Comparison of ENCODE assay signal across 20 cellular contexts in the genomic region with DNA sequence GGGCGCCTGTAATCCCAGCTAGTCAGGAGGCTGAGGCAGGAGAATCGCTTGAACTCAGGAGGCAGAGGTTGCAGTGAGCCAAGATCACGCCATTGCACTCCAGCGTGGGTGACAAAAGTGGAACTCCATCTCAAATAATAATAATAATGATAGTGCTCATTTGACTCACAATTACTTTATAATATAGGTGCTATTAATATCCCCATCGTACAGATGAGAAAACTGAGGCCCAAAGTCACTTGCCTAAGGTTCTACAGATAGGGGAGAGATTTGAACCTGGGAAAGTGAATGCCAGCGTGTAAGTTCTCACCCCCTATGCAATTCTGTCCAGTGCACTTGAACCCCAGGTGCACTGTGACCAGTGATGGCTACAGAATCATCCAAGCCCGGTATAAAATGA. TPM values are rescaled to one million over a fixed set of nuclear protein-coding genes. Genes with fewer than 3 reads are reported as not detected.
DNase-seq lines count a peak whose midpoint lies in the region; ATAC-seq and TF ChIP-seq lines count a peak whose summit lies in the region.
"Had no signal": no experiment of that assay in that cellular context is flagged by ENCODE, and none has a peak within 500 bp of the region (broad histone marks: within the 10 kb centered on the region; RNA-seq: fewer than 3 reads in every experiment).

No MANE protein-coding gene starts in this region.

- H2AFZ ChIP-seq in GM23248: no peak overlapping the region
- H2AFZ ChIP-seq: PC-9 had no signal

- TF ChIP-seq POLR2A in tibial nerve (IDR thresholded peaks at IDR 0.05): no peak

- H3K4me3 Mint-ChIP-seq in activated CD4-positive, alpha-beta T cell treated with anti-CD3 and anti-CD28 coated beads for 36 hours: no peak overlapping the region
- H3K4me3 Mint-ChIP-seq in stimulated activated naive CD8-positive, alpha-beta T cell treated with anti-CD3 and anti-CD28 coated beads, Interleukin-15, amount 100 ng/mL, for 72 hours: peak overlapping the region in 1 of 2 donors; percentile 45
- H3K4me3 Mint-ChIP-seq in central memory CD8-positive, alpha-beta T cell: no peak overlapping the region

- no peak overlapping the region for H3K4me2 ChIP-seq in GM23248 (ENCODE audit: unreplicated experiment)
- H3K4me2 ChIP-seq: PC-9 had no signal

- H3K4me1 ChIP-seq in tibial nerve (peaks cover 0 to 9% (median 0%) of the 10 kb centered on the region in 4 donors), GM23248 (ENCODE audit: insufficient read depth) (no peaks in the 10 kb centered on the region)

- POLR2A ChIA-PET in activated CD4-positive, alpha-beta T cell treated with anti-CD3 and anti-CD28 coated beads for 36 hours (lab: Charles Lee): no interaction called here

- TF ChIP-seq CTCF in tibial nerve (IDR thresholded peaks at IDR 0.05): no peak

- H3K9ac ChIP-seq in GM23248: no peak overlapping the region

- H3K27me3 ChIP-seq in tibial nerve: no peaks in the 10 kb centered on the region
- no peaks in the 10 kb centered on the region for H3K27me3 ChIP-seq in GM23248 (replicated peaks; ENCODE audit: insufficient read depth)

- H3K79me2 ChIP-seq in GM23248 (ENCODE audit: insufficient read depth): no peaks in the 10 kb centered on the region

- CTCF ChIA-PET in activated CD4-positive, alpha-beta T cell treated with anti-CD3 and anti-CD28 coated beads for 36 hours (lab: Charles Lee): interaction anchor here (1.2 kb wide), 1 partner anchor 17 kb away, joined by 5 read pairs; no protein-coding TSS in a partner anchor

- no peaks in the 10 kb centered on the region for H3K9me2 ChIP-seq in GM23248 (ENCODE audit: insufficient read depth)

- TF ChIP-seq EP300 in tibial nerve (IDR thresholded peaks at IDR 0.05): no peak

- ATAC-seq in activated CD4-positive, alpha-beta T cell treated with anti-CD3 and anti-CD28 coated beads for 36 hours: no peak
- no peak for ATAC-seq in stimulated activated naive CD8-positive, alpha-beta T cell treated with anti-CD3 and anti-CD28 coated beads, Interleukin-15, amount 100 ng/mL, for 72 hours
- ATAC-seq in stimulated activated naive CD8-positive, alpha-beta T cell treated with anti-CD3 and anti-CD28 coated beads, Interleukin-15, Interleukin-2, amounts not matched to agents 100 U/mL and 50 U/mL, for 24 hours: no peak
- ATAC-seq in central memory CD8-positive, alpha-beta T cell (replicated peaks; ENCODE audit: extremely low read depth, poor library complexity, severe bottlenecking): no peak
- no peak for ATAC-seq in left ventricle myocardium superior

- peaks cover 48% of the 10 kb centered on the region for H3K4me1 Mint-ChIP-seq in activated CD4-positive, alpha-beta T cell treated with anti-CD3 and anti-CD28 coated beads for 36 hours
- H3K4me1 Mint-ChIP-seq in stimulated activated naive CD8-positive, alpha-beta T cell treated with anti-CD3 and anti-CD28 coated beads, Interleukin-15, amount 100 ng/mL, for 72 hours: peaks cover 70% of the 10 kb centered on the region
- H3K4me1 Mint-ChIP-seq in central memory CD8-positive, alpha-beta T cell: peaks cover 35% of the 10 kb centered on the region

- H3K27ac Mint-ChIP-seq in activated CD4-positive, alpha-beta T cell treated with anti-CD3 and anti-CD28 coated beads for 36 hours: peak overlapping the region; percentile 31
- H3K27ac Mint-ChIP-seq in stimulated activated naive CD8-positive, alpha-beta T cell treated with anti-CD3 and anti-CD28 coated beads, Interleukin-15, amount 100 ng/mL, for 72 hours: peak overlapping the region; percentile 61 to 76
- peak overlapping the region; percentile 19 for H3K27ac Mint-ChIP-seq in central memory CD8-positive, alpha-beta T cell (ENCODE audit: low read depth)

- H3F3A ChIP-seq in GM23248 (ENCODE audit: insufficient read depth): no peaks in the 10 kb centered on the region

- no peak overlapping the region for H3K27ac ChIP-seq in tibial nerve
- H3K27ac ChIP-seq in GM23248: no peak overlapping the region
- H3K27ac ChIP-seq: 22Rv1, PC-9, SK-N-MC had no signal

- peaks cover 44% of the 10 kb centered on the region for H3K36me3 Mint-ChIP-seq in activated CD4-positive, alpha-beta T cell treated with anti-CD3 and anti-CD28 coated beads for 36 hours (ENCODE audit: low read depth)
- peaks cover 46% of the 10 kb centered on the region for H3K36me3 Mint-ChIP-seq in central memory CD8-positive, alpha-beta T cell (ENCODE audit: insufficient read depth)

- no peaks in the 10 kb centered on the region for H3K27me3 Mint-ChIP-seq in activated CD4-positive, alpha-beta T cell treated with anti-CD3 and anti-CD28 coated beads for 36 hours
- H3K27me3 Mint-ChIP-seq in stimulated activated naive CD8-positive, alpha-beta T cell treated with anti-CD3 and anti-CD28 coated beads, Interleukin-15, amount 100 ng/mL, for 72 hours: no peaks in the 10 kb centered on the region
- no peaks in the 10 kb centered on the region for H3K27me3 Mint-ChIP-seq in central memory CD8-positive, alpha-beta T cell

- H3K9me3 ChIP-seq in tibial nerve (no peaks in the 10 kb centered on the region), GM23248 (ENCODE audit: low read depth) (no peaks in the 10 kb centered on the region)

- in situ Hi-C loops in GM23248 (cut with MboI): loop anchor here (5.0 kb wide), 1 partner anchor 208 kb away; no protein-coding TSS in a partner anchor

- H3K4me3 ChIP-seq in tibial nerve (no peak overlapping the region), GM23248 (no peak overlapping the region)
- H3K4me3 ChIP-seq: PC-9, SK-N-MC had no signal

- H4K20me1 ChIP-seq in GM23248 (ENCODE audit: insufficient read depth): no peaks in the 10 kb centered on the region

- H3K9me3 Mint-ChIP-seq in activated CD4-positive, alpha-beta T cell treated with anti-CD3 and anti-CD28 coated beads for 36 hours (ENCODE audit: low read depth): no peaks in the 10 kb centered on the region
- no peaks in the 10 kb centered on the region for H3K9me3 Mint-ChIP-seq in stimulated activated naive CD8-positive, alpha-beta T cell treated with anti-CD3 and anti-CD28 coated beads, Interleukin-15, amount 100 ng/mL, for 72 hours
- H3K9me3 Mint-ChIP-seq in central memory CD8-positive, alpha-beta T cell: no peaks in the 10 kb centered on the region

- no peak for DNase-seq in activated CD4-positive, alpha-beta T cell treated with anti-CD3 and anti-CD28 coated beads for 36 hours
- no peak for DNase-seq in activated CD4-positive, alpha-beta T cell treated with anti-CD3 and anti-CD28 coated beads, Interleukin-2, amount 50 U/mL, for 48 hours
- no peak for DNase-seq in stimulated activated naive CD8-positive, alpha-beta T cell treated with anti-CD3 and anti-CD28 coated beads, Interleukin-15, amount 100 ng/mL, for 72 hours
- no peak for DNase-seq in stimulated activated naive CD8-positive, alpha-beta T cell treated with anti-CD3 and anti-CD28 coated beads, Interleukin-15, Interleukin-2, amounts not matched to agents 100 U/mL and 50 U/mL, for 24 hours
- DNase-seq in central memory CD8-positive, alpha-beta T cell (ENCODE audit: low spot score in 2 of 2): no peak
- DNase-seq in left ventricle myocardium superior: no peak
- no peak for DNase-seq in tibial nerve (ENCODE audit: low spot score in 2 of 2)
- DNase-seq in GM23248: no peak
- DNase-seq: IMR-90, NCI-H1105 treated with DMSO at 0.1 percent for 48 hours, NCI-H2029 treated with DMSO at 0.1 percent for 48 hours, NCI-H226, NCI-H510A treated with DMSO at 0.1 percent for 48 hours, NCI-H748 treated with DMSO at 0.1 percent for 48 hours, PC-9, RPMI8226, SHP77 treated with DMSO at 0.1 percent for 48 hours had no signal

- H3K36me3 ChIP-seq in tibial nerve (no peaks in the 10 kb centered on the region), GM23248 (ENCODE audit: low read depth) (no peaks in the 10 kb centered on the region)

- 83 to 86% methylated on average over 7 of the region's 7 CpGs for WGBS in tibial nerve, 2 donors
- 71 to 72% methylated on average over 7 of the region's 7 CpGs for WGBS in GM23248 (ENCODE audit: low coverage in 1 of 2, low lambda C conversion rate in 2 of 2, missing lambda C conversion rate in 2 of 2), 2 experiments

- intact Hi-C loops in activated CD4-positive, alpha-beta T cell treated with anti-CD3 and anti-CD28 coated beads for 36 hours (cut with DNase I, micrococcal nuclease): no loop called here
- intact Hi-C loops in left ventricle myocardium superior (cut with micrococcal nuclease): loop anchor here (10.0 kb wide), 1 partner anchor 215 kb away; no protein-coding TSS in a partner anchor

RNA-seq across cellular contexts. Expression of a gene that starts 5.9 kb away (rescaled TPM):
- total RNA-seq in activated CD4-positive, alpha-beta T cell treated with anti-CD3 and anti-CD28 coated beads for 36 hours: 100 to 1,000 TPM; 231 to 333 TPM
- total RNA-seq in left ventricle myocardium superior: 18.5 TPM
- 10 to 100 TPM in 3 of 4 donors, 1 to 10 TPM in 1; 8.4 to 36.5 (median 18.2) TPM for total RNA-seq in tibial nerve
- not detected in 2 replicates for total RNA-seq in GM23248 (2014; rRNA removed; shearing (Covaris generic))
- polyA plus RNA-seq in GM23248 (2016; fragmentation: Nextera tagmentation; extraction: Ambion mirVana): 1.1 and 2.2 TPM in 2 replicates
- total RNA-seq: IMR-90, PC-9 had no signal

RNA-seq across cellular contexts. Expression of a gene that starts 9.3 kb away (rescaled TPM):
- total RNA-seq in activated CD4-positive, alpha-beta T cell treated with anti-CD3 and anti-CD28 coated beads for 36 hours: 1 to 10 TPM; 5.3 to 5.4 TPM
- total RNA-seq in left ventricle myocardium superior: 0.35 TPM
- 1 to 10 TPM in 2 of 4 donors, under 1 TPM in 2; 0.30 to 2.4 (median 1.4) TPM for total RNA-seq in tibial nerve
- total RNA-seq in GM23248 (2014; rRNA removed; shearing (Covaris generic)): not detected in 2 replicates
- 0.10 TPM in 1 of 2 replicates, not detected in the other for polyA plus RNA-seq in GM23248 (2016; fragmentation: Nextera tagmentation; extraction: Ambion mirVana)

RNA-seq across cellular contexts. Expression of a gene that starts 12.3 kb away (rescaled TPM):
- total RNA-seq in activated CD4-positive, alpha-beta T cell treated with anti-CD3 and anti-CD28 coated beads for 36 hours: 10 to 100 TPM; 45.2 to 46.9 TPM
- total RNA-seq in left ventricle myocardium superior: 50.7 TPM
- total RNA-seq in tibial nerve: 100 to 1,000 TPM; 103 to 193 (median 115) TPM
- total RNA-seq in GM23248 (2014; rRNA removed; shearing (Covaris generic)): 71.9 and 87.1 TPM in 2 replicates
- 64.8 and 66.7 TPM in 2 replicates for polyA plus RNA-seq in GM23248 (2016; fragmentation: Nextera tagmentation; extraction: Ambion mirVana)

RNA-seq across cellular contexts. Expression of a gene that starts 33.7 kb away (rescaled TPM):
- under 1 TPM; 0.50 to 0.51 TPM for total RNA-seq in activated CD4-positive, alpha-beta T cell treated with anti-CD3 and anti-CD28 coated beads for 36 hours
- not detected for total RNA-seq in left ventricle myocardium superior
- total RNA-seq in tibial nerve: not detected
- total RNA-seq in GM23248 (2014; rRNA removed; shearing (Covaris generic)): not detected in 2 replicates
- polyA plus RNA-seq in GM23248 (2016; fragmentation: Nextera tagmentation; extraction: Ambion mirVana): not detected in 2 replicates
- total RNA-seq: Daoy, IMR-90, PC-9 had no signal
- polyA plus RNA-seq: IMR-90 had no signal
